In the genomic region with DNA sequence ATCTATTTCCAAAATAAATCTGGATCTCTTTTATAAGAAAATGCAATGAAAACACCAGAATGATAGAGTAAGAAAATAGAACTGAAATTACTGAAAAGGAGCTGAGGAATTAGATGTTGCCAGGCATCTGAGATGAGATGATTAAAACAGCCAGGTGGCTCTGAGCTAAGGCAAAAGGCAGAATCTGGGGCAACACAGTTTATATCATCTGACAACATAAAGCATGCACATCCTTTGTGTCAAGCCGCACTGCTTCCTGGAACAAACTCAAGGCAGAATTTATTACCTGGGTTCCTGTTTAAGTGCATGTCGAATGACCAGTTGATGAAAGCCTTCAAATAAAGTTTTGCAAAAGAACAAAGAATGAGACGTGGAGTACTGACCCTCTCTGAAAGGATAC, we compare ENCODE assay signal across 31 cellular contexts.
DNase-seq lines count a peak whose midpoint lies in the region; ATAC-seq, FAIRE-seq and TF ChIP-seq lines count a peak whose summit lies in the region.
"Had no signal": no experiment of that assay in that cellular context is flagged by ENCODE, and none has a peak within 500 bp of the region (broad histone marks: within the 10 kb centered on the region; RNA-seq: fewer than 3 reads in every experiment).

No MANE protein-coding gene starts in this region.

- intact Hi-C loops in head of caudate nucleus (cut with DNase I) (no loop called here), testis (cut with DNase I; ENCODE audit: low total_unique reads) (no loop called here)

- H3K9me3 ChIP-seq in testis, result no peaks in the 10 kb centered on the region
- H3K9me3 ChIP-seq: gastrocnemius medialis, psoas muscle, sigmoid colon, SJCRH30, transverse colon had no signal

- no peaks in the 10 kb centered on the region for H3K4me1 ChIP-seq in testis
- H3K4me1 ChIP-seq: gastrocnemius medialis, psoas muscle, sigmoid colon, SJCRH30 had no signal

- WGBS in testis, 2 donors, result 62 to 70% methylated on average over 3 of the region's 3 CpGs

- no peak for TF ChIP-seq CTCF in testis (IDR thresholded peaks at IDR 0.05)

- FAIRE-seq in frontal cortex (lab: Jason Lieb, UNC), result no peak

- H3K27ac ChIP-seq in testis, result no peak overlapping the region
- H3K27ac ChIP-seq: brain microvascular endothelial cell, gastrocnemius medialis, GM23248, psoas muscle, sigmoid colon, SJCRH30, transverse colon, WERI-Rb-1 had no signal

- no peak overlapping the region for H3K4me3 ChIP-seq in Jurkat, Clone E6-1 (ENCODE audit: low read length)
- no peak overlapping the region for H3K4me3 ChIP-seq in testis
- H3K4me3 ChIP-seq: gastrocnemius medialis, GM23248, psoas muscle, sigmoid colon, SJCRH30, transverse colon had no signal

- TF ChIP-seq POLR2A in testis (IDR thresholded peaks at IDR 0.05), result no peak

- no peaks in the 10 kb centered on the region for H3K36me3 ChIP-seq in testis (ENCODE audit: low read depth, missing control alignments)
- H3K36me3 ChIP-seq: brain microvascular endothelial cell, gastrocnemius medialis, sigmoid colon, SJCRH30, transverse colon, WERI-Rb-1 had no signal

- ATAC-seq in GM21381 (IDR thresholded peaks at IDR 0.05; ENCODE audit: unreplicated experiment), result no peak
- ATAC-seq: activated naive CD4-positive, alpha-beta T cell treated with anti-CD3 and anti-CD28 coated beads, Interleukin-2, amount 50 U/mL, for 72 hours; gastrocnemius medialis; natural killer cell; psoas muscle had no signal

- DNase-seq in COR-L47 (lab: John Stamatoyannopoulos, UW) (peak; percentile 26), NCI-H510A (lab: John Stamatoyannopoulos, UW) (peak; percentile 12), SK-N-DZ (ENCODE audit: low spot score) (peak; percentile 41), head of caudate nucleus (no peak), testis (no peak), frontal cortex (ENCODE audit: low spot score in 2 of 2) (no peak)
- DNase-seq in Jurkat, Clone E6-1 (ENCODE audit: low read depth, low spot score), result peak; percentile 26
- DNase-seq: ACHN; activated CD4-positive, alpha-beta T cell treated with anti-CD3 and anti-CD28 coated beads for 4 hours; activated effector memory CD4-positive, alpha-beta T cell treated with Interleukin-2 at 50 U/mL for 16 hours; activated T-cell treated with anti-CD3 and anti-CD28 coated beads, Interleukin-2, amount 50 U/mL, for 1 hour; amygdala; brain microvascular endothelial cell; CD4-positive, alpha-beta memory T cell; DMS79; gastrocnemius medialis; GF-D8; GM23248; hippocampal formation; natural killer cell; NCI-H187 treated with DMSO at 0.1 percent for 48 hours; occipital lobe; psoas muscle; sigmoid colon; SJCRH30; stimulated activated CD4-positive, alpha-beta T cell treated with anti-CD3 and anti-CD28 coated beads, Interleukin-4, amount 100 ng/mL, for 4 hours; T-helper 9 cell; transverse colon; WERI-Rb-1 had no signal

- H3K27me3 ChIP-seq in testis, result no peaks in the 10 kb centered on the region
- H3K27me3 ChIP-seq: brain microvascular endothelial cell, transverse colon had no signal

Comparison
In these comparisons a context has a peak if more than half of its experiments do, and no peak if none do; other contexts are left out.
1. DNase-seq: peak in COR-L47 (single experiment), Jurkat, Clone E6-1 (single experiment), NCI-H510A (single experiment) and SK-N-DZ (single experiment); none in head of caudate nucleus (0 of 42), testis (single experiment) and frontal cortex (0 of 2).